ENCODE assay signal across 8 cellular contexts in genomic region chr2:151922845-151923666, GRCh38.
DNase-seq lines count a peak whose midpoint lies in the region; ATAC-seq and TF ChIP-seq lines count a peak whose summit lies in the region.
"Had no signal": no experiment of that assay in that cellular context is flagged by ENCODE, and none has a peak within 500 bp of the region (broad histone marks: within the 10 kb centered on the region; RNA-seq: fewer than 3 reads in every experiment).

No MANE protein-coding gene starts in this region.

- intact Hi-C loops in left lung (cut with DNase I) (no loop called here), transverse colon (cut with DNase I; ENCODE audit: low total_unique reads) (no loop called here)

- 20 to 57% methylated on average over 2 to 5 of the region's 5 CpGs for WGBS in transverse colon (ENCODE audit: low coverage in 1 of 2), 2 donors

- peak; percentile 93 for ATAC-seq in left lung
- no peak for ATAC-seq in GM18502 (IDR thresholded peaks at IDR 0.05; ENCODE audit: poor library complexity, unreplicated experiment)
- ATAC-seq in GM19035 (IDR thresholded peaks at IDR 0.05; ENCODE audit: unreplicated experiment): no peak

- H3K4me1 ChIP-seq in left lung (peaks cover 7 to 34% of the 10 kb centered on the region in 2 donors), transverse colon (no peaks in the 10 kb centered on the region)

- H3K9me3 ChIP-seq in left lung (no peaks in the 10 kb centered on the region), transverse colon (no peaks in the 10 kb centered on the region)

- DNase-seq in NCI-H69 (lab: John Stamatoyannopoulos, UW): peak; percentile 15
- DNase-seq in dermis blood vessel endothelial cell: peak; percentile 95
- DNase-seq in left lung: peak; percentile 74 to 79
- DNase-seq in transverse colon: peak; percentile 39
- DNase-seq in NCI-H1930 (lab: John Stamatoyannopoulos, UW): no peak
- DNase-seq: cortex of kidney had no signal

- no peak for TF ChIP-seq POLR2A in transverse colon (IDR thresholded peaks at IDR 0.05)

- H3K36me3 ChIP-seq in left lung (no peaks in the 10 kb centered on the region), transverse colon (no peaks in the 10 kb centered on the region)

- TF ChIP-seq CTCF in left lung (IDR thresholded peaks at IDR 0.05) (no peak), transverse colon (IDR thresholded peaks at IDR 0.05) (no peak)

- no peak for TF ChIP-seq EP300 in transverse colon (IDR thresholded peaks at IDR 0.05; ENCODE audit: low read depth)

- no peak overlapping the region for H3K4me3 ChIP-seq in left lung
- no peak overlapping the region for H3K4me3 ChIP-seq in transverse colon

- in situ Hi-C loops in transverse colon (cut with MboI; ENCODE audit: low pct_ligation_motif_present in 1 of 4, low pct_unique_long_range_greater_than_20kb in 1 of 4, low sequenced_read_pairs in 3 of 4): no loop called here

- H3K27ac ChIP-seq in left lung (peak overlapping the region in 1 of 2 donors; percentile 41), transverse colon (no peak overlapping the region)

- no peaks in the 10 kb centered on the region for H3K27me3 ChIP-seq in left lung
- no peaks in the 10 kb centered on the region for H3K27me3 ChIP-seq in transverse colon

Comparison
In these comparisons a context has a peak if more than half of its experiments do, and no peak if none do; other contexts are left out.
1. DNase-seq: peak in NCI-H69 (single experiment), dermis blood vessel endothelial cell (single experiment), left lung (2 of 2) and transverse colon (single experiment); none in NCI-H1930 (0 of 2).